ENCODE assay signal across 10 cellular contexts in genomic region chr9:84862786-84863185, GRCh38.
DNase-seq lines count a peak whose midpoint lies in the region; ATAC-seq and FAIRE-seq lines count a peak whose summit lies in the region.
"Had no signal": no experiment of that assay in that cellular context is flagged by ENCODE, and none has a peak within 500 bp of the region (broad histone marks: within the 10 kb centered on the region; RNA-seq: fewer than 3 reads in every experiment).

No MANE protein-coding gene starts in this region.

- no peak for FAIRE-seq in frontal cortex (lab: Jason Lieb, UNC)

- DNase-seq in AG08396 (ENCODE audit: low spot score) = peak; percentile 26
- DNase-seq in LHCN-M2 (ENCODE audit: low read depth) = peak; percentile 61
- peak; percentile 54 for DNase-seq in dermis blood vessel endothelial cell
- DNase-seq in left kidney (ENCODE audit: low read depth, low spot score) = peak; percentile 45
- no peak for DNase-seq in HuH-7.5 (ENCODE audit: low spot score)
- DNase-seq in frontal cortex (ENCODE audit: low spot score in 2 of 2) = no peak
- DNase-seq in NCI-H526 treated with DMSO at 0.1 percent for 48 hours (lab: John Stamatoyannopoulos, UW) = no peak
- DNase-seq: activated CD4-positive, alpha-beta T cell treated with anti-CD3 and anti-CD28 coated beads, Interleukin-2, amount 50 U/mL, for 4 hours; NCI-H1694 had no signal

- ATAC-seq in HG02678 (IDR thresholded peaks at IDR 0.05; ENCODE audit: unreplicated experiment) = no peak

Comparison
In these comparisons a context has a peak if more than half of its experiments do, and no peak if none do; other contexts are left out.
1. DNase-seq: peak in AG08396 (single experiment), LHCN-M2 (single experiment), dermis blood vessel endothelial cell (single experiment) and left kidney (single experiment); none in HuH-7.5 (single experiment), frontal cortex (0 of 2) and NCI-H526 treated with DMSO at 0.1 percent for 48 hours (single experiment).